In genomic region chr18:22302152-22302551, GRCh38 we compare ENCODE assay signal across 1 cellular context.
TF ChIP-seq lines count a peak whose summit lies in the region.

No MANE protein-coding gene starts in this region.

TF ChIP-seq in K562, 482 proteins besides CTCF, POLR2A, EP300 and RAD21 (continued from another document and continues in another):
- TF ChIP-seq, protein P1, sequence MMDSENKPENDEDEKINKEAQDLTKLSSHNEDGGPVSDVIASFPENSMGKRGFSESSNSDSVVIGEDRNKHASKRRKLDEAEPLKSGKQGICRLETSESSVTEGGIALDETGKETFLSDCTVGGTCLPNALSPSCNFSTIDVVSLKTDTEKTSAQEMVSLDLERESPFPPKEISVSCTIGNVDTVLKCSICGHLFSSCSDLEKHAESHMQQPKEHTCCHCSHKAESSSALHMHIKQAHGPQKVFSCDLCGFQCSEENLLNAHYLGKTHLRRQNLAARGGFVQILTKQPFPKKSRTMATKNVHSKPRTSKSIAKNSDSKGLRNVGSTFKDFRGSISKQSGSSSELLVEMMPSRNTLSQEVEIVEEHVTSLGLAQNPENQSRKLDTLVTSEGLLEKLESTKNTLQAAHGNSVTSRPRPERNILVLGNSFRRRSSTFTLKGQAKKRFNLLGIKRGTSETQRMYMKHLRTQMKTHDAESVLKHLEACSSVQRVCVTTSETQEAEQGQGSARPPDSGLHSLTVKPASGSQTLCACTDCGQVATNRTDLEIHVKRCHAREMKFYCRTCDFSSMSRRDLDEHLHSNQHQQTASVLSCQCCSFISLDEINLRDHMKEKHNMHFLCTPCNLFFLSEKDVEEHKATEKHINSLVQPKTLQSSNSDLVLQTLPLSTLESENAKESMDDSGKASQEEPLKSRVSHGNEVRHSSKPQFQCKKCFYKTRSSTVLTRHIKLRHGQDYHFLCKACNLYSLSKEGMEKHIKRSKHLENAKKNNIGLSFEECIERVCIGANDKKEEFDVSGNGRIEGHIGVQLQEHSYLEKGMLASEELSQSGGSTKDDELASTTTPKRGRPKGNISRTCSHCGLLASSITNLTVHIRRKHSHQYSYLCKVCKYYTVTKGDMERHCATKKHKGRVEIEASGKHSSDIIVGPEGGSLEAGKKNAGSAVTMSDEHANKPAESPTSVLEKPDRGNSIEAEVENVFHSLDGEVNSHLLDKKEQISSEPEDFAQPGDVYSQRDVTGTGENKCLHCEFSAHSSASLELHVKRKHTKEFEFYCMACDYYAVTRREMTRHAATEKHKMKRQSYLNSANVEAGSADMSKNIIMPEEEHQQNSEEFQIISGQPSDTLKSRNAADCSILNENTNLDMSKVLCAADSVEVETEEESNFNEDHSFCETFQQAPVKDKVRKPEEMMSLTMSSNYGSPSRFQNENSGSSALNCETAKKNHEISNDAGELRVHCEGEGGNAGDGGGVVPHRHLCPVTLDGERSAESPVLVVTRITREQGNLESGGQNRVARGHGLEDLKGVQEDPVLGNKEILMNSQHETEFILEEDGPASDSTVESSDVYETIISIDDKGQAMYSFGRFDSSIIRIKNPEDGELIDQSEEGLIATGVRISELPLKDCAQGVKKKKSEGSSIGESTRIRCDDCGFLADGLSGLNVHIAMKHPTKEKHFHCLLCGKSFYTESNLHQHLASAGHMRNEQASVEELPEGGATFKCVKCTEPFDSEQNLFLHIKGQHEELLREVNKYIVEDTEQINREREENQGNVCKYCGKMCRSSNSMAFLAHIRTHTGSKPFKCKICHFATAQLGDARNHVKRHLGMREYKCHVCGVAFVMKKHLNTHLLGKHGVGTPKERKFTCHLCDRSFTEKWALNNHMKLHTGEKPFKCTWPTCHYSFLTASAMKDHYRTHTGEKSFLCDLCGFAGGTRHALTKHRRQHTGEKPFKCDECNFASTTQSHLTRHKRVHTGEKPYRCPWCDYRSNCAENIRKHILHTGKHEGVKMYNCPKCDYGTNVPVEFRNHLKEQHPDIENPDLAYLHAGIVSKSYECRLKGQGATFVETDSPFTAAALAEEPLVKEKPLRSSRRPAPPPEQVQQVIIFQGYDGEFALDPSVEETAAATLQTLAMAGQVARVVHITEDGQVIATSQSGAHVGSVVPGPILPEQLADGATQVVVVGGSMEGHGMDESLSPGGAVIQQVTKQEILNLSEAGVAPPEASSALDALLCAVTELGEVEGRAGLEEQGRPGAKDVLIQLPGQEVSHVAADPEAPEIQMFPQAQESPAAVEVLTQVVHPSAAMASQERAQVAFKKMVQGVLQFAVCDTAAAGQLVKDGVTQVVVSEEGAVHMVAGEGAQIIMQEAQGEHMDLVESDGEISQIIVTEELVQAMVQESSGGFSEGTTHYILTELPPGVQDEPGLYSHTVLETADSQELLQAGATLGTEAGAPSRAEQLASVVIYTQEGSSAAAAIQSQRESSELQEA (IDR thresholded peaks at IDR 0.05; ENCODE audit: low read depth): no peak
- TF ChIP-seq, protein P2, sequence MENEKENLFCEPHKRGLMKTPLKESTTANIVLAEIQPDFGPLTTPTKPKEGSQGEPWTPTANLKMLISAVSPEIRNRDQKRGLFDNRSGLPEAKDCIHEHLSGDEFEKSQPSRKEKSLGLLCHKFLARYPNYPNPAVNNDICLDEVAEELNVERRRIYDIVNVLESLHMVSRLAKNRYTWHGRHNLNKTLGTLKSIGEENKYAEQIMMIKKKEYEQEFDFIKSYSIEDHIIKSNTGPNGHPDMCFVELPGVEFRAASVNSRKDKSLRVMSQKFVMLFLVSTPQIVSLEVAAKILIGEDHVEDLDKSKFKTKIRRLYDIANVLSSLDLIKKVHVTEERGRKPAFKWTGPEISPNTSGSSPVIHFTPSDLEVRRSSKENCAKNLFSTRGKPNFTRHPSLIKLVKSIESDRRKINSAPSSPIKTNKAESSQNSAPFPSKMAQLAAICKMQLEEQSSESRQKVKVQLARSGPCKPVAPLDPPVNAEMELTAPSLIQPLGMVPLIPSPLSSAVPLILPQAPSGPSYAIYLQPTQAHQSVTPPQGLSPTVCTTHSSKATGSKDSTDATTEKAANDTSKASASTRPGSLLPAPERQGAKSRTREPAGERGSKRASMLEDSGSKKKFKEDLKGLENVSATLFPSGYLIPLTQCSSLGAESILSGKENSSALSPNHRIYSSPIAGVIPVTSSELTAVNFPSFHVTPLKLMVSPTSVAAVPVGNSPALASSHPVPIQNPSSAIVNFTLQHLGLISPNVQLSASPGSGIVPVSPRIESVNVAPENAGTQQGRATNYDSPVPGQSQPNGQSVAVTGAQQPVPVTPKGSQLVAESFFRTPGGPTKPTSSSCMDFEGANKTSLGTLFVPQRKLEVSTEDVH (IDR thresholded peaks at IDR 0.05; ENCODE audit: low read depth, partially characterized antibody): no peak
- TF ChIP-seq SMARCA5 (IDR thresholded peaks at IDR 0.05): no peak
- TF ChIP-seq RNF2 (IDR thresholded peaks at IDR 0.05): 0 out of 2 replicates have a peak, but pooled peaks have one; percentile 21
- TF ChIP-seq NONO (IDR thresholded peaks at IDR 0.05; ENCODE audit: low read depth in 2 of 2, low read length in 1 of 2): no peak
- TF ChIP-seq CEBPB (tag; IDR thresholded peaks at IDR 0.05): 0 out of 2 replicates have a peak, but pooled peaks have one; percentile 14
- TF ChIP-seq, protein P3, sequence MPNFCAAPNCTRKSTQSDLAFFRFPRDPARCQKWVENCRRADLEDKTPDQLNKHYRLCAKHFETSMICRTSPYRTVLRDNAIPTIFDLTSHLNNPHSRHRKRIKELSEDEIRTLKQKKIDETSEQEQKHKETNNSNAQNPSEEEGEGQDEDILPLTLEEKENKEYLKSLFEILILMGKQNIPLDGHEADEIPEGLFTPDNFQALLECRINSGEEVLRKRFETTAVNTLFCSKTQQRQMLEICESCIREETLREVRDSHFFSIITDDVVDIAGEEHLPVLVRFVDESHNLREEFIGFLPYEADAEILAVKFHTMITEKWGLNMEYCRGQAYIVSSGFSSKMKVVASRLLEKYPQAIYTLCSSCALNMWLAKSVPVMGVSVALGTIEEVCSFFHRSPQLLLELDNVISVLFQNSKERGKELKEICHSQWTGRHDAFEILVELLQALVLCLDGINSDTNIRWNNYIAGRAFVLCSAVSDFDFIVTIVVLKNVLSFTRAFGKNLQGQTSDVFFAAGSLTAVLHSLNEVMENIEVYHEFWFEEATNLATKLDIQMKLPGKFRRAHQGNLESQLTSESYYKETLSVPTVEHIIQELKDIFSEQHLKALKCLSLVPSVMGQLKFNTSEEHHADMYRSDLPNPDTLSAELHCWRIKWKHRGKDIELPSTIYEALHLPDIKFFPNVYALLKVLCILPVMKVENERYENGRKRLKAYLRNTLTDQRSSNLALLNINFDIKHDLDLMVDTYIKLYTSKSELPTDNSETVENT (CRISPR knock-in tag; IDR thresholded peaks at IDR 0.05): no peak
- TF ChIP-seq, protein P4, sequence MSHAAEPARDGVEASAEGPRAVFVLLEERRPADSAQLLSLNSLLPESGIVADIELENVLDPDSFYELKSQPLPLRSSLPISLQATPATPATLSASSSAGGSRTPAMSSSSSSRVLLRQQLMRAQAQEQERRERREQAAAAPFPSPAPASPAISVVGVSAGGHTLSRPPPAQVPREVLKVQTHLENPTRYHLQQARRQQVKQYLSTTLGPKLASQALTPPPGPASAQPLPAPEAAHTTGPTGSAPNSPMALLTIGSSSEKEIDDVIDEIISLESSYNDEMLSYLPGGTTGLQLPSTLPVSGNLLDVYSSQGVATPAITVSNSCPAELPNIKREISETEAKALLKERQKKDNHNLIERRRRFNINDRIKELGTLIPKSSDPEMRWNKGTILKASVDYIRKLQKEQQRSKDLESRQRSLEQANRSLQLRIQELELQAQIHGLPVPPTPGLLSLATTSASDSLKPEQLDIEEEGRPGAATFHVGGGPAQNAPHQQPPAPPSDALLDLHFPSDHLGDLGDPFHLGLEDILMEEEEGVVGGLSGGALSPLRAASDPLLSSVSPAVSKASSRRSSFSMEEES (CRISPR knock-in tag; IDR thresholded peaks at IDR 0.05): no peak
- TF ChIP-seq XRCC3 (IDR thresholded peaks at IDR 0.05): no peak
- TF ChIP-seq WHSC1 (IDR thresholded peaks at IDR 0.05; ENCODE audit: low read length): no peak
- no peak for TF ChIP-seq ZFPM2 (CRISPR knock-in tag; IDR thresholded peaks at IDR 0.05)
- no peak for TF ChIP-seq SAFB (IDR thresholded peaks at IDR 0.05; ENCODE audit: borderline replicate concordance, low read depth, low read length)
- TF ChIP-seq, protein P5, sequence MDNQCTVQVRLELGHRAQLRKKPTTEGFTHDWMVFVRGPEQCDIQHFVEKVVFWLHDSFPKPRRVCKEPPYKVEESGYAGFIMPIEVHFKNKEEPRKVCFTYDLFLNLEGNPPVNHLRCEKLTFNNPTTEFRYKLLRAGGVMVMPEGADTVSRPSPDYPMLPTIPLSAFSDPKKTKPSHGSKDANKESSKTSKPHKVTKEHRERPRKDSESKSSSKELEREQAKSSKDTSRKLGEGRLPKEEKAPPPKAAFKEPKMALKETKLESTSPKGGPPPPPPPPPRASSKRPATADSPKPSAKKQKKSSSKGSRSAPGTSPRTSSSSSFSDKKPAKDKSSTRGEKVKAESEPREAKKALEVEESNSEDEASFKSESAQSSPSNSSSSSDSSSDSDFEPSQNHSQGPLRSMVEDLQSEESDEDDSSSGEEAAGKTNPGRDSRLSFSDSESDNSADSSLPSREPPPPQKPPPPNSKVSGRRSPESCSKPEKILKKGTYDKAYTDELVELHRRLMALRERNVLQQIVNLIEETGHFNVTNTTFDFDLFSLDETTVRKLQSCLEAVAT (IDR thresholded peaks at IDR 0.05): no peak
- no peak for TF ChIP-seq KLF13 (tag; IDR thresholded peaks at IDR 0.05; ENCODE audit: borderline replicate concordance, low read depth)
- TF ChIP-seq, protein P6, sequence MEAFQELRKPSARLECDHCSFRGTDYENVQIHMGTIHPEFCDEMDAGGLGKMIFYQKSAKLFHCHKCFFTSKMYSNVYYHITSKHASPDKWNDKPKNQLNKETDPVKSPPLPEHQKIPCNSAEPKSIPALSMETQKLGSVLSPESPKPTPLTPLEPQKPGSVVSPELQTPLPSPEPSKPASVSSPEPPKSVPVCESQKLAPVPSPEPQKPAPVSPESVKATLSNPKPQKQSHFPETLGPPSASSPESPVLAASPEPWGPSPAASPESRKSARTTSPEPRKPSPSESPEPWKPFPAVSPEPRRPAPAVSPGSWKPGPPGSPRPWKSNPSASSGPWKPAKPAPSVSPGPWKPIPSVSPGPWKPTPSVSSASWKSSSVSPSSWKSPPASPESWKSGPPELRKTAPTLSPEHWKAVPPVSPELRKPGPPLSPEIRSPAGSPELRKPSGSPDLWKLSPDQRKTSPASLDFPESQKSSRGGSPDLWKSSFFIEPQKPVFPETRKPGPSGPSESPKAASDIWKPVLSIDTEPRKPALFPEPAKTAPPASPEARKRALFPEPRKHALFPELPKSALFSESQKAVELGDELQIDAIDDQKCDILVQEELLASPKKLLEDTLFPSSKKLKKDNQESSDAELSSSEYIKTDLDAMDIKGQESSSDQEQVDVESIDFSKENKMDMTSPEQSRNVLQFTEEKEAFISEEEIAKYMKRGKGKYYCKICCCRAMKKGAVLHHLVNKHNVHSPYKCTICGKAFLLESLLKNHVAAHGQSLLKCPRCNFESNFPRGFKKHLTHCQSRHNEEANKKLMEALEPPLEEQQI (IDR thresholded peaks at IDR 0.05): no peak
- no peak for TF ChIP-seq ZNF436 (CRISPR knock-in tag; IDR thresholded peaks at IDR 0.05)
- no peak for TF ChIP-seq ZNF175 (CRISPR knock-in tag; IDR thresholded peaks at IDR 0.05; ENCODE audit: low read depth)
- TF ChIP-seq ZNF134 (CRISPR knock-in tag; conservative IDR thresholded peaks at IDR 0.05): no peak
- no peak for TF ChIP-seq ZNF184 (CRISPR knock-in tag; IDR thresholded peaks at IDR 0.05)
- TF ChIP-seq EWSR1 (IDR thresholded peaks at IDR 0.05; ENCODE audit: borderline replicate concordance, low read depth, partially characterized antibody): no peak
- TF ChIP-seq NFRKB (IDR thresholded peaks at IDR 0.05; ENCODE audit: low read depth): no peak
- TF ChIP-seq ARID1B (IDR thresholded peaks at IDR 0.05): peak; percentile 41; the same call in 1 of the 2 replicates
- no peak for TF ChIP-seq CREB1 (IDR thresholded peaks at IDR 0.05)
- no peak for TF ChIP-seq CREB1 (CRISPR knock-in tag; IDR thresholded peaks at IDR 0.05)
- peak; percentile 52 for TF ChIP-seq CBFA2T3 (IDR thresholded peaks at IDR 0.05)
- no peak for TF ChIP-seq MED1 (CRISPR knock-in tag; IDR thresholded peaks at IDR 0.05; ENCODE audit: borderline replicate concordance)
- no peak for TF ChIP-seq SNAPC5 (CRISPR knock-in tag; IDR thresholded peaks at IDR 0.05)
- TF ChIP-seq MEF2A (IDR thresholded peaks at IDR 0.05; ENCODE audit: control insufficient read depth, low read depth, low read length): no peak
- TF ChIP-seq, protein P7, sequence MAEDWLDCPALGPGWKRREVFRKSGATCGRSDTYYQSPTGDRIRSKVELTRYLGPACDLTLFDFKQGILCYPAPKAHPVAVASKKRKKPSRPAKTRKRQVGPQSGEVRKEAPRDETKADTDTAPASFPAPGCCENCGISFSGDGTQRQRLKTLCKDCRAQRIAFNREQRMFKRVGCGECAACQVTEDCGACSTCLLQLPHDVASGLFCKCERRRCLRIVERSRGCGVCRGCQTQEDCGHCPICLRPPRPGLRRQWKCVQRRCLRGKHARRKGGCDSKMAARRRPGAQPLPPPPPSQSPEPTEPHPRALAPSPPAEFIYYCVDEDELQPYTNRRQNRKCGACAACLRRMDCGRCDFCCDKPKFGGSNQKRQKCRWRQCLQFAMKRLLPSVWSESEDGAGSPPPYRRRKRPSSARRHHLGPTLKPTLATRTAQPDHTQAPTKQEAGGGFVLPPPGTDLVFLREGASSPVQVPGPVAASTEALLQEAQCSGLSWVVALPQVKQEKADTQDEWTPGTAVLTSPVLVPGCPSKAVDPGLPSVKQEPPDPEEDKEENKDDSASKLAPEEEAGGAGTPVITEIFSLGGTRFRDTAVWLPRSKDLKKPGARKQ (CRISPR knock-in tag; IDR thresholded peaks at IDR 0.05): no peak
- TF ChIP-seq DPF2 (IDR thresholded peaks at IDR 0.05): no peak
- TF ChIP-seq, protein P8, sequence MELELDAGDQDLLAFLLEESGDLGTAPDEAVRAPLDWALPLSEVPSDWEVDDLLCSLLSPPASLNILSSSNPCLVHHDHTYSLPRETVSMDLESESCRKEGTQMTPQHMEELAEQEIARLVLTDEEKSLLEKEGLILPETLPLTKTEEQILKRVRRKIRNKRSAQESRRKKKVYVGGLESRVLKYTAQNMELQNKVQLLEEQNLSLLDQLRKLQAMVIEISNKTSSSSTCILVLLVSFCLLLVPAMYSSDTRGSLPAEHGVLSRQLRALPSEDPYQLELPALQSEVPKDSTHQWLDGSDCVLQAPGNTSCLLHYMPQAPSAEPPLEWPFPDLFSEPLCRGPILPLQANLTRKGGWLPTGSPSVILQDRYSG (tag; conservative IDR thresholded peaks at IDR 0.05; ENCODE audit: low read depth): no peak
- TF ChIP-seq GABPB2 (CRISPR knock-in tag; conservative IDR thresholded peaks at IDR 0.05): no peak
- TF ChIP-seq POLR2H (tag; IDR thresholded peaks at IDR 0.05; ENCODE audit: low read depth): no peak
- TF ChIP-seq SFPQ (IDR thresholded peaks at IDR 0.05; ENCODE audit: low read depth, low read length): no peak
